ENCODE assay signal across 18 cellular contexts in genomic region chr3:31421280-31422048, GRCh38.
DNase-seq lines count a peak whose midpoint lies in the region; ATAC-seq and TF ChIP-seq lines count a peak whose summit lies in the region.
"Had no signal": no experiment of that assay in that cellular context is flagged by ENCODE, and none has a peak within 500 bp of the region (broad histone marks: within the 10 kb centered on the region; RNA-seq: fewer than 3 reads in every experiment).

No MANE protein-coding gene starts in this region.

- H3K27ac ChIP-seq in sigmoid colon = no peak overlapping the region
- H3K27ac ChIP-seq: BLaER1, cardiac muscle cell, SJCRH30, testis had no signal

- no peaks in the 10 kb centered on the region for H3K36me3 Mint-ChIP-seq in effector memory CD8-positive, alpha-beta T cell (ENCODE audit: insufficient read depth)
- H3K36me3 Mint-ChIP-seq: activated naive CD4-positive, alpha-beta T cell treated with anti-CD3 and anti-CD28 coated beads, Interleukin-2, amount 50 U/mL, for 24 hours; natural killer cell treated with Interleukin-12 subunit alpha and Interleukin-12 subunit beta and Interleukin-15 and Interleukin-18, amount 100 ng/mL, for 72 hours had no signal

- no peaks in the 10 kb centered on the region for H3K9me3 ChIP-seq in sigmoid colon
- H3K9me3 ChIP-seq: BLaER1, SJCRH30, testis had no signal

- peak; percentile 4 for DNase-seq in GM13976 (ENCODE audit: low spot score)
- no peak for DNase-seq in effector memory CD8-positive, alpha-beta T cell
- DNase-seq in sigmoid colon = no peak
- no peak for DNase-seq in NCI-H1417 treated with DMSO at 0.1 percent for 48 hours (lab: John Stamatoyannopoulos, UW)
- DNase-seq: DMS79, HFFc6, IMR-90, NCI-H1092 treated with DMSO at 0.1 percent for 48 hours, SJCRH30, testis had no signal

- no peaks in the 10 kb centered on the region for H3K9me3 Mint-ChIP-seq in effector memory CD8-positive, alpha-beta T cell
- H3K9me3 Mint-ChIP-seq: activated naive CD4-positive, alpha-beta T cell treated with anti-CD3 and anti-CD28 coated beads, Interleukin-2, amount 50 U/mL, for 24 hours; natural killer cell treated with Interleukin-12 subunit alpha and Interleukin-12 subunit beta and Interleukin-15 and Interleukin-18, amount 100 ng/mL, for 72 hours had no signal

- no peaks in the 10 kb centered on the region for H3K27me3 Mint-ChIP-seq in effector memory CD8-positive, alpha-beta T cell
- H3K27me3 Mint-ChIP-seq: activated naive CD4-positive, alpha-beta T cell treated with anti-CD3 and anti-CD28 coated beads, Interleukin-2, amount 50 U/mL, for 24 hours had no signal

- in situ Hi-C loops in GM13976 (cut with MboI; ENCODE audit: low sequenced_read_pairs, unreplicated experiment) = no loop called here

- peaks cover 0 to 4% of the 10 kb centered on the region in 2 donors for H3K4me1 Mint-ChIP-seq in effector memory CD8-positive, alpha-beta T cell (ENCODE audit: low read depth in 2 of 2)

- ATAC-seq in GM19025 (IDR thresholded peaks at IDR 0.05; ENCODE audit: low read depth, unreplicated experiment) (peak; percentile 65), HG03354 (IDR thresholded peaks at IDR 0.05; ENCODE audit: poor library complexity, severe bottlenecking, unreplicated experiment) (peak; percentile 46), GM21529 (IDR thresholded peaks at IDR 0.05; ENCODE audit: unreplicated experiment) (no peak)
- ATAC-seq in effector memory CD8-positive, alpha-beta T cell (replicated peaks) = peak; percentile 70
- ATAC-seq: natural killer cell treated with Interleukin-12 subunit alpha and Interleukin-12 subunit beta and Interleukin-15 and Interleukin-18, amount 100 ng/mL, for 72 hours had no signal

- intact Hi-C loops in sigmoid colon (cut with DNase I) = no loop called here

- no peaks in the 10 kb centered on the region for H3K36me3 ChIP-seq in sigmoid colon
- H3K36me3 ChIP-seq: BLaER1, cardiac muscle cell, SJCRH30 had no signal

- 79 to 88% methylated on average over 3 of the region's 3 CpGs for WGBS in sigmoid colon, 2 donors

- no peak for TF ChIP-seq CTCF in GM13976 (IDR thresholded peaks at IDR 0.05; ENCODE audit: borderline replicate concordance, control extremely low read depth, extremely low read depth, insufficient read depth, missing control alignments)
- TF ChIP-seq CTCF in sigmoid colon (IDR thresholded peaks at IDR 0.05) = no peak

- no peak for TF ChIP-seq POLR2A in sigmoid colon (IDR thresholded peaks at IDR 0.05)

- H3K4me1 ChIP-seq in sigmoid colon = no peaks in the 10 kb centered on the region
- H3K4me1 ChIP-seq: SJCRH30, testis had no signal

- H3K4me3 ChIP-seq in sigmoid colon = no peak overlapping the region
- H3K4me3 ChIP-seq: BLaER1, cardiac muscle cell, lung, SJCRH30, testis had no signal

- no peaks in the 10 kb centered on the region for H3K27me3 ChIP-seq in sigmoid colon
- H3K27me3 ChIP-seq: BLaER1, cardiac muscle cell, SJCRH30, testis had no signal

- TF ChIP-seq EP300 in sigmoid colon (IDR thresholded peaks at IDR 0.05) = no peak

- H3K27ac Mint-ChIP-seq in effector memory CD8-positive, alpha-beta T cell = no peak overlapping the region
- H3K27ac Mint-ChIP-seq: HFFc6; natural killer cell treated with Interleukin-12 subunit alpha and Interleukin-12 subunit beta and Interleukin-15 and Interleukin-18, amount 100 ng/mL, for 72 hours had no signal

- H3K4me3 Mint-ChIP-seq in effector memory CD8-positive, alpha-beta T cell = no peak overlapping the region
- H3K4me3 Mint-ChIP-seq: activated naive CD4-positive, alpha-beta T cell treated with anti-CD3 and anti-CD28 coated beads, Interleukin-2, amount 50 U/mL, for 24 hours; HFFc6; natural killer cell treated with Interleukin-12 subunit alpha and Interleukin-12 subunit beta and Interleukin-15 and Interleukin-18, amount 100 ng/mL, for 72 hours had no signal
